ENCODE assay signal across 23 cellular contexts in genomic region chr9:81052846-81053245, GRCh38.
DNase-seq lines count a peak whose midpoint lies in the region; ATAC-seq and TF ChIP-seq lines count a peak whose summit lies in the region.
"Had no signal": no experiment of that assay in that cellular context is flagged by ENCODE, and none has a peak within 500 bp of the region (broad histone marks: within the 10 kb centered on the region; RNA-seq: fewer than 3 reads in every experiment).

No MANE protein-coding gene starts in this region.

- no peaks in the 10 kb centered on the region for H3K36me3 Mint-ChIP-seq in activated CD8-positive, alpha-beta T cell treated with anti-CD3 and anti-CD28 coated beads for 36 hours (ENCODE audit: low read depth)
- H3K36me3 Mint-ChIP-seq: CD8-positive, alpha-beta T cell; IgD-negative memory B cell; naive thymus-derived CD4-positive, alpha-beta T cell; stimulated activated memory B cell treated with anti-CD40 and anti-IgM and Interleukin-4, amounts not matched to agents 10 μg/mL and 1 μg/mL and 100 μg/mL, for 72 hours had no signal

- POLR2A ChIA-PET in activated CD8-positive, alpha-beta T cell treated with anti-CD3 and anti-CD28 coated beads for 36 hours (lab: Charles Lee) = no interaction called here

- intact Hi-C loops in activated CD8-positive, alpha-beta T cell treated with anti-CD3 and anti-CD28 coated beads for 36 hours (cut with micrococcal nuclease) = no loop called here

- H3K4me2 ChIP-seq in KMS-11 = peak overlapping the region; percentile 37
- H3K4me2 ChIP-seq: A549 had no signal

- H3K27me3 Mint-ChIP-seq in activated CD8-positive, alpha-beta T cell treated with anti-CD3 and anti-CD28 coated beads for 36 hours = no peaks in the 10 kb centered on the region
- H3K27me3 Mint-ChIP-seq: activated CD4-positive, alpha-beta T cell treated with anti-CD3 and anti-CD28 coated beads, Interleukin-2, amount 10 ng/mL, durations not matched to agents 24 days and 14 days; IgD-negative memory B cell; naive thymus-derived CD4-positive, alpha-beta T cell; stimulated activated memory B cell treated with anti-CD40 and anti-IgM and Interleukin-4, amounts not matched to agents 10 μg/mL and 1 μg/mL and 100 μg/mL, for 72 hours had no signal

- no peaks in the 10 kb centered on the region for H3K9me3 Mint-ChIP-seq in activated CD8-positive, alpha-beta T cell treated with anti-CD3 and anti-CD28 coated beads for 36 hours
- H3K9me3 Mint-ChIP-seq: activated CD4-positive, alpha-beta T cell treated with anti-CD3 and anti-CD28 coated beads, Interleukin-2, amount 10 ng/mL, durations not matched to agents 24 days and 14 days had no signal

- no peak overlapping the region for H3K27ac Mint-ChIP-seq in activated CD8-positive, alpha-beta T cell treated with anti-CD3 and anti-CD28 coated beads for 36 hours
- H3K27ac Mint-ChIP-seq: activated CD4-positive, alpha-beta T cell treated with anti-CD3 and anti-CD28 coated beads, Interleukin-2, amount 10 ng/mL, durations not matched to agents 24 days and 14 days; CD8-positive, alpha-beta T cell; IgD-negative memory B cell; naive thymus-derived CD4-positive, alpha-beta T cell; stimulated activated memory B cell treated with anti-CD40 and anti-IgM and Interleukin-4, amounts not matched to agents 10 μg/mL and 1 μg/mL and 100 μg/mL, for 72 hours had no signal

- no peak for ATAC-seq in activated CD8-positive, alpha-beta T cell treated with anti-CD3 and anti-CD28 coated beads for 36 hours
- ATAC-seq in GM18511 (IDR thresholded peaks at IDR 0.05; ENCODE audit: unreplicated experiment) (no peak), GM21447 (IDR thresholded peaks at IDR 0.05; ENCODE audit: unreplicated experiment) (no peak)
- ATAC-seq: A549; CD8-positive, alpha-beta T cell; naive thymus-derived CD4-positive, alpha-beta T cell; stimulated activated memory B cell treated with anti-CD40 and anti-IgM and Interleukin-4, amounts not matched to agents 10 μg/mL and 1 μg/mL and 100 μg/mL, for 72 hours had no signal

- H3K36me3 ChIP-seq in ACC112 (ENCODE audit: insufficient read depth, low read length) (no peaks in the 10 kb centered on the region), KMS-11 (ENCODE audit: insufficient read depth) (no peaks in the 10 kb centered on the region)
- H3K36me3 ChIP-seq: SJCRH30, upper lobe of left lung had no signal

- no peaks in the 10 kb centered on the region for H3K4me1 Mint-ChIP-seq in activated CD8-positive, alpha-beta T cell treated with anti-CD3 and anti-CD28 coated beads for 36 hours (ENCODE audit: low read depth)
- H3K4me1 Mint-ChIP-seq: activated CD4-positive, alpha-beta T cell treated with anti-CD3 and anti-CD28 coated beads, Interleukin-2, amount 10 ng/mL, durations not matched to agents 24 days and 14 days; IgD-negative memory B cell; naive thymus-derived CD4-positive, alpha-beta T cell; stimulated activated memory B cell treated with anti-CD40 and anti-IgM and Interleukin-4, amounts not matched to agents 10 μg/mL and 1 μg/mL and 100 μg/mL, for 72 hours had no signal

- no peaks in the 10 kb centered on the region for H3K27me3 ChIP-seq in ACC112 (ENCODE audit: insufficient read depth, low read length)
- H3K27me3 ChIP-seq in KMS-11 (ENCODE audit: insufficient read depth, low read depth) = no peaks in the 10 kb centered on the region
- H3K27me3 ChIP-seq: SJCRH30, upper lobe of left lung had no signal

- H3K79me2 ChIP-seq in ACC112 (ENCODE audit: control insufficient read depth, insufficient read depth, low read length, unreplicated experiment) (no peaks in the 10 kb centered on the region), KMS-11 (ENCODE audit: insufficient read depth, low read depth) (no peaks in the 10 kb centered on the region)

- in situ Hi-C loops in GM13976 (cut with MboI; ENCODE audit: low sequenced_read_pairs, unreplicated experiment) = no loop called here

- H4K20me1 ChIP-seq in KMS-11 (ENCODE audit: insufficient read depth) = no peaks in the 10 kb centered on the region

- CTCF ChIA-PET in activated CD8-positive, alpha-beta T cell treated with anti-CD3 and anti-CD28 coated beads for 36 hours (lab: Charles Lee) = no interaction called here

- DNase-seq in amniotic epithelial cell (ENCODE audit: low read depth) = peak; percentile 23
- peak; percentile 6 for DNase-seq in hepatic stellate cell (ENCODE audit: low spot score)
- no peak for DNase-seq in activated CD8-positive, alpha-beta T cell treated with anti-CD3 and anti-CD28 coated beads for 36 hours
- DNase-seq in GM13976 (ENCODE audit: low spot score) = no peak
- DNase-seq: activated CD4-positive, alpha-beta T cell treated with anti-CD3 and anti-CD28 coated beads, Interleukin-2, amount 10 ng/mL, durations not matched to agents 24 days and 14 days; activated naive CD4-positive, alpha-beta T cell treated with anti-CD3 and anti-CD28 coated beads, Interleukin-2, amount 50 U/mL, for 16 hours; activated T-cell treated with anti-CD3 and anti-CD28 coated beads for 4 hours; CD8-positive, alpha-beta T cell; DND-41; foreskin melanocyte; naive thymus-derived CD4-positive, alpha-beta T cell; NCI-H1436; NCI-H2227 treated with DMSO at 0.1 percent for 48 hours; NK-92 treated with Interleukin-12 subunit alpha and Interleukin-12 subunit beta, amount 100 ng/mL, for 24 hours; SJCRH30; upper lobe of left lung had no signal

- H3K27ac ChIP-seq in ACC112 (ENCODE audit: low read depth, low read length) = peak overlapping the region; percentile 56
- H3K27ac ChIP-seq in KMS-11 = no peak overlapping the region
- H3K27ac ChIP-seq: A549, SJCRH30, upper lobe of left lung had no signal

- H3K4me3 Mint-ChIP-seq in activated CD8-positive, alpha-beta T cell treated with anti-CD3 and anti-CD28 coated beads for 36 hours = no peak overlapping the region
- H3K4me3 Mint-ChIP-seq: activated CD4-positive, alpha-beta T cell treated with anti-CD3 and anti-CD28 coated beads, Interleukin-2, amount 10 ng/mL, durations not matched to agents 24 days and 14 days; CD8-positive, alpha-beta T cell; IgD-negative memory B cell; naive thymus-derived CD4-positive, alpha-beta T cell; stimulated activated memory B cell treated with anti-CD40 and anti-IgM and Interleukin-4, amounts not matched to agents 10 μg/mL and 1 μg/mL and 100 μg/mL, for 72 hours had no signal

- H2AFZ ChIP-seq in ACC112 (ENCODE audit: low read length, unreplicated experiment) (peak overlapping the region; percentile 49), KMS-11 (ENCODE audit: low read depth) (peak overlapping the region; percentile 10; the same call in 1 of the 2 replicates)

- H3K4me1 ChIP-seq in ACC112 (ENCODE audit: control insufficient read depth, insufficient read depth, low read length, unreplicated experiment) (peaks cover 10% of the 10 kb centered on the region), KMS-11 (ENCODE audit: low read depth, poor library complexity, severe bottlenecking) (peaks cover 16% of the 10 kb centered on the region)
- H3K4me1 ChIP-seq: A549, SJCRH30, upper lobe of left lung had no signal

- no peak overlapping the region for H3K9ac ChIP-seq in KMS-11

- TF ChIP-seq CTCF in KMS-11 (conservative IDR thresholded peaks at IDR 0.05; ENCODE audit: low read depth, low read length) = no peak
- TF ChIP-seq CTCF in activated CD8-positive, alpha-beta T cell treated with anti-CD3 and anti-CD28 coated beads for 36 hours (IDR thresholded peaks at IDR 0.05) = no peak
- TF ChIP-seq CTCF in GM13976 (IDR thresholded peaks at IDR 0.05; ENCODE audit: borderline replicate concordance, control extremely low read depth, extremely low read depth, insufficient read depth, missing control alignments) = no peak

- H3K4me3 ChIP-seq in ACC112 (ENCODE audit: low read depth, low read length) = peak overlapping the region; percentile 42; the same call in 1 of the 2 replicates
- H3K4me3 ChIP-seq in KMS-11 (IDR thresholded peaks at IDR 0.05; ENCODE audit: insufficient read depth, low read depth, low read length) = no peak overlapping the region
- H3K4me3 ChIP-seq: A549, SJCRH30, upper lobe of left lung had no signal

Comparison
In these comparisons a context has a peak if more than half of its experiments do, and no peak if none do; other contexts are left out.
1. DNase-seq: peak in amniotic epithelial cell (single experiment) and hepatic stellate cell (single experiment); none in activated CD8-positive, alpha-beta T cell treated with anti-CD3 and anti-CD28 coated beads for 36 hours (single experiment) and GM13976 (single experiment).